ENCODE assay signal across 15 cellular contexts in genomic region chr4:112152496-112152895, GRCh38.
"Had no signal": no experiment of that assay in that cellular context is flagged by ENCODE, and none has a peak within 500 bp of the region (broad histone marks: within the 10 kb centered on the region; RNA-seq: fewer than 3 reads in every experiment).

No MANE protein-coding gene starts in this region.

- H3K27me3 ChIP-seq: heart right ventricle, suprapubic skin had no signal

- H3K9me3 ChIP-seq: heart right ventricle, mucosa of descending colon, suprapubic skin had no signal

- H3K4me3 Mint-ChIP-seq: activated CD8-positive, alpha-beta memory T cell treated with anti-CD3 and anti-CD28 coated beads, Interleukin-2, amount 10 ng/mL, durations not matched to agents 7 days and 5 days; natural killer cell treated with Interleukin-12 subunit alpha and Interleukin-12 subunit beta and Interleukin-15 and Interleukin-18, amount 100 ng/mL, for 72 hours; stimulated activated effector memory CD8-positive, alpha-beta T cell treated with anti-CD3 and anti-CD28 coated beads, Interleukin-12 subunit alpha, Interleukin-12 subunit beta, amount 100 ng/mL, for 72 hours; T-helper 1 cell treated with Interleukin-12 subunit alpha and Interleukin-12 subunit beta and Interleukin-4 antibody, amounts not matched to agents 30 μg/mL and 1 μg/mL, for 36 hours; type B pancreatic cell; WTC11 had no signal

- H3K4me1 ChIP-seq: suprapubic skin had no signal

- H3K27me3 Mint-ChIP-seq: activated CD4-positive, alpha-beta T cell treated with anti-CD3 and anti-CD28 coated beads, Interleukin-2, amount 10 ng/mL, durations not matched to agents 24 days and 14 days; activated CD8-positive, alpha-beta memory T cell treated with anti-CD3 and anti-CD28 coated beads, Interleukin-2, amount 10 ng/mL, durations not matched to agents 7 days and 5 days had no signal

- H3K36me3 Mint-ChIP-seq: type B pancreatic cell, WTC11 had no signal

- H3K4me1 Mint-ChIP-seq: WTC11 had no signal

- H3K36me3 ChIP-seq: heart right ventricle, suprapubic skin had no signal

- H3K9me3 Mint-ChIP-seq: activated CD4-positive, alpha-beta T cell treated with anti-CD3 and anti-CD28 coated beads, Interleukin-2, amount 10 ng/mL, durations not matched to agents 24 days and 14 days; natural killer cell treated with Interleukin-12 subunit alpha and Interleukin-12 subunit beta and Interleukin-15 and Interleukin-18, amount 100 ng/mL, for 72 hours; stimulated activated effector memory CD8-positive, alpha-beta T cell treated with anti-CD3 and anti-CD28 coated beads, Interleukin-12 subunit alpha, Interleukin-12 subunit beta, amount 100 ng/mL, for 72 hours; T-helper 1 cell treated with Interleukin-12 subunit alpha and Interleukin-12 subunit beta and Interleukin-4 antibody, amounts not matched to agents 30 μg/mL and 1 μg/mL, for 36 hours; type B pancreatic cell; WTC11 had no signal

- ATAC-seq: activated CD8-positive, alpha-beta memory T cell treated with anti-CD3 and anti-CD28 coated beads, Interleukin-2, amount 10 ng/mL, durations not matched to agents 7 days and 5 days; heart right ventricle; mucosa of descending colon; natural killer cell treated with Interleukin-12 subunit alpha and Interleukin-12 subunit beta and Interleukin-15 and Interleukin-18, amount 100 ng/mL, for 72 hours; SK-N-SH treated with all-trans-retinoic acid at 6 μM for 48 hours; stimulated activated effector memory CD8-positive, alpha-beta T cell treated with anti-CD3 and anti-CD28 coated beads, Interleukin-12 subunit alpha, Interleukin-12 subunit beta, amount 100 ng/mL, for 72 hours; WTC11 had no signal

- H3K27ac Mint-ChIP-seq: activated CD8-positive, alpha-beta memory T cell treated with anti-CD3 and anti-CD28 coated beads, Interleukin-2, amount 10 ng/mL, durations not matched to agents 7 days and 5 days; stimulated activated effector memory CD8-positive, alpha-beta T cell treated with anti-CD3 and anti-CD28 coated beads, Interleukin-12 subunit alpha, Interleukin-12 subunit beta, amount 100 ng/mL, for 72 hours; T-helper 1 cell treated with Interleukin-12 subunit alpha and Interleukin-12 subunit beta and Interleukin-4 antibody, amounts not matched to agents 30 μg/mL and 1 μg/mL, for 36 hours; type B pancreatic cell; WTC11 had no signal

- DNase-seq: activated CD4-positive, alpha-beta T cell treated with anti-CD3 and anti-CD28 coated beads, Interleukin-2, amount 10 ng/mL, durations not matched to agents 24 days and 14 days; activated CD8-positive, alpha-beta memory T cell treated with anti-CD3 and anti-CD28 coated beads, Interleukin-2, amount 10 ng/mL, durations not matched to agents 7 days and 5 days; foreskin melanocyte; heart right ventricle; mucosa of descending colon; nucleus accumbens; right cardiac atrium; small intestine had no signal

- H3K27ac ChIP-seq: suprapubic skin had no signal

- H3K4me3 ChIP-seq: heart right ventricle, mucosa of descending colon, suprapubic skin had no signal
